ENCODE assay signal across 1 cellular context in genomic region chr11:62712861-62713260, GRCh38.
TF ChIP-seq lines count a peak whose summit lies in the region.

No MANE protein-coding gene starts in this region.

TF ChIP-seq in K562, 482 proteins besides CTCF, POLR2A, EP300 and RAD21:
- no peak for TF ChIP-seq RBM15 (IDR thresholded peaks at IDR 0.05; ENCODE audit: insufficient read depth, low read length)
- no peak for TF ChIP-seq TAF7 (tag; IDR thresholded peaks at IDR 0.05)
- TF ChIP-seq TAF1 (IDR thresholded peaks at IDR 0.05; ENCODE audit: control insufficient read depth, extremely low read depth, insufficient read depth, low read length, severe bottlenecking) = no peak
- TF ChIP-seq FIP1L1 (IDR thresholded peaks at IDR 0.05; ENCODE audit: low read depth, low read length, poor library complexity, severe bottlenecking) = no peak
- TF ChIP-seq ZNF699 (CRISPR knock-in tag; IDR thresholded peaks at IDR 0.05; ENCODE audit: insufficient replicate concordance) = no peak
- TF ChIP-seq SIN3B (IDR thresholded peaks at IDR 0.05; ENCODE audit: low read depth) = no peak
- TF ChIP-seq ZNF586 (CRISPR knock-in tag; conservative IDR thresholded peaks at IDR 0.05) = no peak
- no peak for TF ChIP-seq SP2 (IDR thresholded peaks at IDR 0.05; ENCODE audit: extremely low read depth, low read depth, low read length, poor library complexity, severe bottlenecking)
- no peak for TF ChIP-seq ZNF589 (CRISPR knock-in tag; IDR thresholded peaks at IDR 0.05; ENCODE audit: low read depth)
- no peak for TF ChIP-seq NR0B1 (IDR thresholded peaks at IDR 0.05; ENCODE audit: partially characterized antibody)
- no peak for TF ChIP-seq RREB1 (CRISPR knock-in tag; IDR thresholded peaks at IDR 0.05)
- no peak for TF ChIP-seq VEZF1 (CRISPR knock-in tag; IDR thresholded peaks at IDR 0.05)
- TF ChIP-seq ZKSCAN8 (CRISPR knock-in tag; IDR thresholded peaks at IDR 0.05) = no peak
- no peak for TF ChIP-seq ATF1 (CRISPR knock-in tag; IDR thresholded peaks at IDR 0.05)
- TF ChIP-seq ATF1 (tag; IDR thresholded peaks at IDR 0.05) = no peak
- no peak for TF ChIP-seq ZNF311 (CRISPR knock-in tag; IDR thresholded peaks at IDR 0.05)
- no peak for TF ChIP-seq ZNF77 (CRISPR knock-in tag; IDR thresholded peaks at IDR 0.05)
- no peak for TF ChIP-seq POLR2G (IDR thresholded peaks at IDR 0.05; ENCODE audit: low read depth, low read length)
- no peak for TF ChIP-seq ZNF511 (CRISPR knock-in tag; IDR thresholded peaks at IDR 0.05)
- TF ChIP-seq JUN (IDR thresholded peaks at IDR 0.05; ENCODE audit: borderline replicate concordance, low read depth, low read length) = no peak
- no peak for TF ChIP-seq JUN (CRISPR knock-in tag; IDR thresholded peaks at IDR 0.05; ENCODE audit: borderline replicate concordance)
- TF ChIP-seq POLR2AphosphoS2 (IDR thresholded peaks at IDR 0.05; ENCODE audit: low read length) = no peak
